8 cellular contexts compared by ENCODE assay signal in the genomic region with DNA sequence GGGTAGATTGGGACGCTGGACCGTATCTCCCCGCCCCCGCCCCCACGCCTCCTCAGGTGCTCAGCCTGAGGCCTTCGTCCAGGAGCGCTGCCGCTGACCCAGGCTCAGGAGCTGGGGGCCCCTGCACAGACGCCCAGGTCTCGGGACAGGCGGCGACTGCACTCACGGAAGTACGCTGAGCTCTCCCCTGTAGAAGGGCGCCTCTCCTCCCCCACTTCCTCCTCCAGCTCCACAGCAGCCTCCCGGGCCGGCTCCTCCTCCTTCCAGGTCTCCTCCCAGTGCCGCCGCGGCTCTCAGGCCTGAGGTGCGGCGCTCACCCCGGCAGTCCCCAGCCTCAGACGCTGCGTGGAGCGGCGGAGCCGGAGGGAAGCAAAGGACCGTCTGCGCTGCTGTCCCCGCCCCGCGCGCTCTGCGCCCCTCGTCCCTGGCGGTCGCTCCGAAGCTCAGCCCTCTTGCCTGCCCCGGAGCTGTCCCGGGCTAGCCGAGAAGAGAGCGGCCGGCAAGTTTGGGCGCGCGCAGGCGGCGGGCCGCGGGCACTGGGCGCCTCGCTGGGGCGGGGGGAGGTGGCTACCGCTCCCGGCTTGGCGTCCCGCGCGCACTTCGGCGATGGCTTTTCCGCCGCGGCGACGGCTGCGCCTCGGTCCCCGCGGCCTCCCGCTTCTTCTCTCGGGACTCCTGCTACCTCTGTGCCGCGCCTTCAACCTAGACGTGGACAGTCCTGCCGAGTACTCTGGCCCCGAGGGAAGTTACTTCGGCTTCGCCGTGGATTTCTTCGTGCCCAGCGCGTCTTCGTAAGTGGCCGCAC. TPM values are rescaled to one million over a fixed set of nuclear protein-coding genes. Genes with fewer than 3 reads are reported as not detected.
DNase-seq lines count a peak whose midpoint lies in the region; FAIRE-seq and TF ChIP-seq lines count a peak whose summit lies in the region.

Gene ITGAV, plus strand, starts transcription at position 324 of the 805 bp plus-strand sequence. Its CDS starts 283 bp downstream, at position 607.

- H3K27ac Mint-ChIP-seq in activated naive CD4-positive, alpha-beta T cell treated with anti-CD3 and anti-CD28 coated beads, Interleukin-2, amount 50 U/mL, for 24 hours: peak within 1 kb of the TSS; percentile 96

- H3K27me3 Mint-ChIP-seq in activated naive CD4-positive, alpha-beta T cell treated with anti-CD3 and anti-CD28 coated beads, Interleukin-2, amount 50 U/mL, for 24 hours: no peaks in the 10 kb centered on the region

- peak within 1 kb of the TSS; percentile 73 for H3K4me2 ChIP-seq in Loucy (ENCODE audit: low read depth, low read length, poor library complexity, severe bottlenecking)

- H3K27me3 ChIP-seq in Loucy (ENCODE audit: insufficient read depth, low read length, poor library complexity, severe bottlenecking) (no peaks in the 10 kb centered on the region), suprapubic skin (no peaks in the 10 kb centered on the region)

- peak; percentile 90 for DNase-seq in GDM1 (lab: John Stamatoyannopoulos, UW)
- peak; percentile 86 for DNase-seq in H54 (ENCODE audit: insufficient read length, low spot score)
- peak; percentile 94 for DNase-seq in SK-N-DZ (ENCODE audit: low spot score)
- DNase-seq in glomerular endothelial cell (ENCODE audit: extremely low read depth, low read depth, low spot score): no peak
- DNase-seq in occipital lobe (lab: John Stamatoyannopoulos, UW): peak; percentile 81
- peak; percentile 95 to 96 for DNase-seq in suprapubic skin (ENCODE audit: low spot score in 2 of 2)

- H3F3A ChIP-seq in Loucy (ENCODE audit: low read depth): no peaks in the 10 kb centered on the region

- H3K27ac ChIP-seq in suprapubic skin: peak within 1 kb of the TSS; percentile 97

- H4K20me1 ChIP-seq in Loucy (ENCODE audit: insufficient read depth, low read length, poor library complexity, severe bottlenecking): no peaks in the 10 kb centered on the region

- TF ChIP-seq POLR2A in H54 (IDR thresholded peaks at IDR 0.05; ENCODE audit: low read depth, low read length) (peak; percentile 92), suprapubic skin (IDR thresholded peaks at IDR 0.05) (peak in 1 of 2 donors; percentile 93)

- no peaks in the 10 kb centered on the region for H3K36me3 Mint-ChIP-seq in activated naive CD4-positive, alpha-beta T cell treated with anti-CD3 and anti-CD28 coated beads, Interleukin-2, amount 50 U/mL, for 24 hours

- peaks cover 39% of the 10 kb centered on the region for H3K4me1 Mint-ChIP-seq in activated naive CD4-positive, alpha-beta T cell treated with anti-CD3 and anti-CD28 coated beads, Interleukin-2, amount 50 U/mL, for 24 hours

- no peaks in the 10 kb centered on the region for H3K9me3 Mint-ChIP-seq in activated naive CD4-positive, alpha-beta T cell treated with anti-CD3 and anti-CD28 coated beads, Interleukin-2, amount 50 U/mL, for 24 hours

- TF ChIP-seq CTCF in Loucy (conservative IDR thresholded peaks at IDR 0.05; ENCODE audit: low read length) (no peak), suprapubic skin (IDR thresholded peaks at IDR 0.05) (no peak)

- no peak for FAIRE-seq in H54 (lab: Jason Lieb, UNC)

- H3K4me3 Mint-ChIP-seq in activated naive CD4-positive, alpha-beta T cell treated with anti-CD3 and anti-CD28 coated beads, Interleukin-2, amount 50 U/mL, for 24 hours: peak within 1 kb of the TSS; percentile 92

- peak within 1 kb of the TSS; percentile 80 for H3K9ac ChIP-seq in Loucy (ENCODE audit: low read depth, low read length, poor library complexity, severe bottlenecking)

- H3K9me2 ChIP-seq in Loucy (replicated peaks; ENCODE audit: low read depth, low read length): no peaks in the 10 kb centered on the region

- H3K9me3 ChIP-seq in Loucy (ENCODE audit: insufficient read depth, low read depth, low read length) (no peaks in the 10 kb centered on the region), suprapubic skin (no peaks in the 10 kb centered on the region)

- peak within 1 kb of the TSS; percentile 90 for H2AFZ ChIP-seq in Loucy (ENCODE audit: low read length)

- no peak for TF ChIP-seq EP300 in suprapubic skin (IDR thresholded peaks at IDR 0.05)

- H3K4me1 ChIP-seq in Loucy (ENCODE audit: insufficient read depth, low read length, poor library complexity, severe bottlenecking) (peaks cover 3% of the 10 kb centered on the region), suprapubic skin (peaks cover 39% of the 10 kb centered on the region)

- H3K36me3 ChIP-seq in Loucy (ENCODE audit: insufficient read depth, low read length) (no peaks in the 10 kb centered on the region), suprapubic skin (no peaks in the 10 kb centered on the region)

- peak within 1 kb of the TSS; percentile 79 for H3K4me3 ChIP-seq in Loucy (ENCODE audit: low read length, poor library complexity, severe bottlenecking)
- peak within 1 kb of the TSS; percentile 98 for H3K4me3 ChIP-seq in suprapubic skin

- H3K79me2 ChIP-seq in Loucy (ENCODE audit: insufficient read depth, low read length): peaks cover 31% of the 10 kb centered on the region

- WGBS in suprapubic skin: under 1% methylated on average over 21 of the region's 86 CpGs

RNA-seq across cellular contexts. Expression of gene ITGAV, which starts in this region (rescaled TPM):
- 38.1 and 45.0 TPM in 2 replicates for polyA plus RNA-seq in SK-N-DZ (2014; cell fraction: cytosol; rRNA removed)
- polyA plus RNA-seq in SK-N-DZ (2014; cell fraction: nucleus; rRNA removed): 48.4 and 55.6 TPM in 2 replicates
- 200 and 227 TPM in 2 replicates for total RNA-seq in glomerular endothelial cell
- 73.2 TPM for total RNA-seq in occipital lobe
- total RNA-seq in suprapubic skin: 100 to 1,000 TPM in 1 of 4 donors, 10 to 100 TPM in 3; 66.7 to 132 (median 87.2) TPM
